6 cellular contexts compared by ENCODE assay signal in genomic region chr2:78602862-78603261, GRCh38.
"Had no signal": no experiment of that assay in that cellular context is flagged by ENCODE, and none has a peak within 500 bp of the region (broad histone marks: within the 10 kb centered on the region; RNA-seq: fewer than 3 reads in every experiment).

No MANE protein-coding gene starts in this region.

- FAIRE-seq: HTR-8/SVneo had no signal

- H3K4me2 ChIP-seq: KMS-11 had no signal

- DNase-seq: Karpas-422, KBM-7, KG1 had no signal

- H3K9ac ChIP-seq: KMS-11 had no signal

- H3K27ac ChIP-seq: HL-60, KMS-11 had no signal
